ENCODE assay signal across 28 cellular contexts in the genomic region with DNA sequence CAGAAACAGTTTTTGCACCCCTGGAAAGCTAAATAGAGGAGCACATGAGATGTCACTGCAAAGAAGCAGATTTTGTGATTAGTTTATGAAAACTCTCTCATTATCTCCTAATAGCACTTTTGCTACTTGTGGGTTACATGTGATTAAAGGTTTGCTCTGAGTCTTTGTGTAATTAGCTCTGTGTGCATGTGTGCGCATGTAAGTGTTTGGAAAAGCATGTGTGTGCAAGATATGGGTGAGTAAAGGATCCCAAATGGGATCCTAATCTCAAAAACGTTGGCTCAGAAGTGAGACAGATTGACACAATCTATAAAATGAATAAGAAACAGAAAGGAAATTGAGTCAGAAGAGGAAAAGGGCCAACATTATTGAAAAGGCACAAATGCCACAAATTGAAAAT.
"Had no signal": no experiment of that assay in that cellular context is flagged by ENCODE, and none has a peak within 500 bp of the region (broad histone marks: within the 10 kb centered on the region; RNA-seq: fewer than 3 reads in every experiment).

No MANE protein-coding gene starts in this region.

- ATAC-seq: left cardiac atrium; left lobe of liver; left ventricle myocardium superior; lower lobe of right lung; natural killer cell; right cardiac atrium; sciatic nerve; stimulated activated naive B cell treated with anti-CD40 and anti-IgM and Interleukin-4, amounts not matched to agents 10 μg/mL and 1 μg/mL and 100 μg/mL, for 72 hours; stimulated activated naive CD8-positive, alpha-beta T cell treated with anti-CD3 and anti-CD28 coated beads, Interleukin-15, Interleukin-2, amounts not matched to agents 100 U/mL and 50 U/mL, for 24 hours had no signal

- H3K36me3 ChIP-seq: lower lobe of right lung, ovary, prostate gland, stomach, thyroid gland, transverse colon, upper lobe of left lung, vagina had no signal

- H3K79me2 ChIP-seq: hepatocyte had no signal

- H3K27me3 ChIP-seq: hepatocyte, ovary, stomach, testis, thyroid gland, transverse colon, upper lobe of left lung, vagina had no signal

- DNase-seq: kidney glomerular epithelial cell; left cardiac atrium; left ventricle myocardium superior; lower lobe of right lung; mammary epithelial cell; mesenchymal stem cell; naive B cell; natural killer cell; ovary; retina; right cardiac atrium; stimulated activated CD4-positive, alpha-beta T cell treated with anti-CD3 and anti-CD28 coated beads, Interleukin-12 subunit alpha, Interleukin-12 subunit beta, amount 100 ng/mL, for 4 hours; stimulated activated CD4-positive, alpha-beta T cell treated with anti-CD3 and anti-CD28 coated beads, Interleukin-15, amount 100 ng/mL, for 24 hours; stimulated activated CD4-positive, alpha-beta T cell treated with anti-CD3 and anti-CD28 coated beads, Interleukin-2, amount 100 ng/mL, for 24 hours; stimulated activated CD4-positive, alpha-beta T cell treated with anti-CD3 and anti-CD28 coated beads, Interleukin-4, amount 100 ng/mL, for 1 hour; stimulated activated naive B cell treated with anti-CD40 and anti-IgM and Interleukin-4, amounts not matched to agents 10 μg/mL and 1 μg/mL and 100 μg/mL, for 72 hours; stimulated activated naive CD8-positive, alpha-beta T cell treated with anti-CD3 and anti-CD28 coated beads, Interleukin-15, Interleukin-2, amounts not matched to agents 100 U/mL and 50 U/mL, for 24 hours; stomach; testis; thyroid gland; transverse colon; upper lobe of left lung had no signal

- H3K4me1 ChIP-seq: lower lobe of right lung, prostate gland, stomach, testis, thyroid gland, transverse colon, upper lobe of left lung, vagina had no signal

- H3K4me3 ChIP-seq: hepatocyte, lower lobe of right lung, ovary, prostate gland, skin epidermis, stomach, testis, thyroid gland, transverse colon, upper lobe of left lung, vagina had no signal

- H3K9me3 ChIP-seq: lower lobe of right lung, ovary, prostate gland, stomach, testis, thyroid gland, transverse colon, upper lobe of left lung, vagina had no signal

- H3K27ac ChIP-seq: hepatocyte, lower lobe of right lung, ovary, prostate gland, skin epidermis, stomach, testis, thyroid gland, transverse colon, upper lobe of left lung, vagina had no signal

- H3K4me2 ChIP-seq: hepatocyte had no signal
